17 cellular contexts compared by ENCODE assay signal in genomic region chr1:40140211-40140709, GRCh38. TPM values are rescaled to one million over a fixed set of nuclear protein-coding genes. Genes with fewer than 3 reads are reported as not detected.
DNase-seq lines count a peak whose midpoint lies in the region; ATAC-seq, FAIRE-seq and TF ChIP-seq lines count a peak whose summit lies in the region.
"Had no signal": no experiment of that assay in that cellular context is flagged by ENCODE, and none has a peak within 500 bp of the region (broad histone marks: within the 10 kb centered on the region; RNA-seq: fewer than 3 reads in every experiment).

No MANE protein-coding gene starts in this region.

- no peak overlapping the region for H3K23ac ChIP-seq in neuronal stem cell (ENCODE audit: low read depth, low read length, poor library complexity)

- H2AFZ ChIP-seq in Loucy (ENCODE audit: low read length) (peak overlapping the region; percentile 66), neuronal stem cell (ENCODE audit: low read length) (peak overlapping the region; percentile 26)

- no peak for ATAC-seq in GM21529 (IDR thresholded peaks at IDR 0.05; ENCODE audit: unreplicated experiment)
- ATAC-seq: left cardiac atrium had no signal

- no peak overlapping the region for H3K18ac ChIP-seq in neuronal stem cell (ENCODE audit: low read length)

- H2BK12ac ChIP-seq in neuronal stem cell (ENCODE audit: low read length) = no peak overlapping the region

- no peaks in the 10 kb centered on the region for H3K79me1 ChIP-seq in neuronal stem cell (ENCODE audit: low read depth, low read length)

- no peaks in the 10 kb centered on the region for H3K9me2 ChIP-seq in Loucy (replicated peaks; ENCODE audit: low read depth, low read length)

- no peaks in the 10 kb centered on the region for H3K27me3 ChIP-seq in Loucy (ENCODE audit: insufficient read depth, low read length, poor library complexity, severe bottlenecking)
- peaks cover 1% of the 10 kb centered on the region for H3K27me3 ChIP-seq in brain microvascular endothelial cell (replicated peaks)
- peaks cover 0 to 10% (median 0%) of the 10 kb centered on the region in 3 experiments for H3K27me3 ChIP-seq in neuronal stem cell (ENCODE audit: control insufficient read depth in 3 of 3, insufficient read depth in 3 of 3, low read depth in 1 of 3, low read length in 3 of 3)
- H3K27me3 ChIP-seq: Peyer's patch had no signal

- no peak overlapping the region for H4K8ac ChIP-seq in neuronal stem cell (ENCODE audit: low read depth, low read length)

- no peak overlapping the region for H4K91ac ChIP-seq in neuronal stem cell (ENCODE audit: low read depth, low read length, poor library complexity)

- no peak overlapping the region for H2AK5ac ChIP-seq in neuronal stem cell (ENCODE audit: low read depth, low read length)

- no peak overlapping the region for H3K14ac ChIP-seq in neuronal stem cell (ENCODE audit: low read length)

- H2BK120ac ChIP-seq in neuronal stem cell (ENCODE audit: low read depth, low read length) = no peak overlapping the region

- no peak for FAIRE-seq in D721Med (lab: Jason Lieb, UNC)
- FAIRE-seq: H54 had no signal

- H3K4me2 ChIP-seq in Loucy (ENCODE audit: low read depth, low read length, poor library complexity, severe bottlenecking) (no peak overlapping the region), neuronal stem cell (ENCODE audit: insufficient read depth, low read length, poor library complexity, severe bottlenecking) (no peak overlapping the region)

- DNase-seq in GM12865 (ENCODE audit: low read depth) (peak; percentile 9), brain microvascular endothelial cell (peak; percentile 3), neuronal stem cell (ENCODE audit: low spot score) (no peak), NCI-H774 (lab: John Stamatoyannopoulos, UW) (no peak), D721Med (ENCODE audit: insufficient read length, low spot score) (no peak)
- DNase-seq: activated CD8-positive, alpha-beta memory T cell treated with anti-CD3 and anti-CD28 coated beads for 24 hours; activated naive CD8-positive, alpha-beta T cell treated with anti-CD3 and anti-CD28 coated beads, Interleukin-2, amount 10 ng/mL, durations not matched to agents 7 days and 5 days; dermis blood vessel endothelial cell; KBM-7; left cardiac atrium; Peyer's patch; T-helper 9 cell had no signal

- no peak overlapping the region for H2BK5ac ChIP-seq in neuronal stem cell (ENCODE audit: low read length)

- no CpG with 5 or more reads among the region's 3 CpGs for WGBS in neuronal stem cell (ENCODE audit: extremely low coverage in 2 of 2, insufficient read length in 2 of 2, insufficient replicate concordance in 1 of 2), 2 donors

- H3K27ac ChIP-seq in brain microvascular endothelial cell (no peak overlapping the region), neuronal stem cell (replicated peaks; ENCODE audit: low read length) (no peak overlapping the region)
- H3K27ac ChIP-seq: Peyer's patch, skin epidermis, thoracic aorta had no signal

- TF ChIP-seq CTCF in GM12865 (IDR thresholded peaks at IDR 0.05; ENCODE audit: insufficient read depth, low read depth, low read length, missing control alignments) (no peak), Loucy (conservative IDR thresholded peaks at IDR 0.05; ENCODE audit: low read length) (no peak), brain microvascular endothelial cell (IDR thresholded peaks at IDR 0.05; ENCODE audit: low read depth, low read length, missing control alignments) (no peak), D721Med (IDR thresholded peaks at IDR 0.05; ENCODE audit: insufficient read depth, missing control alignments) (no peak)

- no peak overlapping the region for H2BK15ac ChIP-seq in neuronal stem cell (ENCODE audit: low read length)

- H3K9ac ChIP-seq in Loucy (ENCODE audit: low read depth, low read length, poor library complexity, severe bottlenecking) = no peak overlapping the region
- no peak overlapping the region for H3K9ac ChIP-seq in neuronal stem cell (ENCODE audit: low read depth, low read length, poor library complexity)

- H3K9me3 ChIP-seq in Loucy (ENCODE audit: insufficient read depth, low read depth, low read length) (no peaks in the 10 kb centered on the region), neuronal stem cell (replicated peaks in 1 of 2; ENCODE audit: control insufficient read depth in 2 of 2, insufficient read depth in 1 of 2, low read depth in 1 of 2, low read length in 2 of 2) (no peaks in the 10 kb centered on the region)
- H3K9me3 ChIP-seq: Peyer's patch, thoracic aorta had no signal

- H3K4me3 ChIP-seq in GM12865 (ENCODE audit: low read depth, low read length) (no peak overlapping the region), Loucy (ENCODE audit: low read length, poor library complexity, severe bottlenecking) (no peak overlapping the region), brain microvascular endothelial cell (ENCODE audit: low read depth, low read length) (no peak overlapping the region), neuronal stem cell (ENCODE audit: low read length in 2 of 2) (no peak overlapping the region)
- H3K4me3 ChIP-seq: Peyer's patch, skin epidermis, thoracic aorta had no signal

- H3K36me3 ChIP-seq in Loucy (ENCODE audit: insufficient read depth, low read length) = no peaks in the 10 kb centered on the region
- H3K36me3 ChIP-seq in brain microvascular endothelial cell (replicated peaks) = no peaks in the 10 kb centered on the region
- H3K36me3 ChIP-seq in neuronal stem cell (replicated peaks in 1 of 2; ENCODE audit: control insufficient read depth in 2 of 2, insufficient read depth in 2 of 2, low read length in 2 of 2) = no peaks in the 10 kb centered on the region
- H3K36me3 ChIP-seq: Peyer's patch, thoracic aorta had no signal

- in situ Hi-C loops in brain microvascular endothelial cell (cut with HindIII; ENCODE audit: low pct_ligation_motif_present, low sequenced_read_pairs) = no loop called here

- no peaks in the 10 kb centered on the region for H4K20me1 ChIP-seq in Loucy (ENCODE audit: insufficient read depth, low read length, poor library complexity, severe bottlenecking)

- H3K4ac ChIP-seq in neuronal stem cell (ENCODE audit: low read length) = no peak overlapping the region

- no peaks in the 10 kb centered on the region for H3F3A ChIP-seq in Loucy (ENCODE audit: low read depth)

- H3K79me2 ChIP-seq in Loucy (ENCODE audit: insufficient read depth, low read length) = no peaks in the 10 kb centered on the region

- peaks cover 13% of the 10 kb centered on the region for H3K4me1 ChIP-seq in Loucy (ENCODE audit: insufficient read depth, low read length, poor library complexity, severe bottlenecking)
- no peaks in the 10 kb centered on the region for H3K4me1 ChIP-seq in neuronal stem cell (ENCODE audit: control insufficient read depth in 2 of 2, insufficient read depth in 1 of 2, low read depth in 1 of 2, low read length in 2 of 2)
- H3K4me1 ChIP-seq: Peyer's patch had no signal

RNA-seq across cellular contexts. Expression of gene RLF, which starts 20.9 kb away (rescaled TPM):
- polyA plus RNA-seq in neuronal stem cell (2013, experiment 1 of 2) = 10.9 TPM
- 11.2 TPM for polyA plus RNA-seq in neuronal stem cell (2013, experiment 2 of 2)

RNA-seq across cellular contexts. Expression of gene PPT1, which starts 43.2 kb away (rescaled TPM):
- 111 TPM for polyA plus RNA-seq in neuronal stem cell (2013, experiment 1 of 2)
- 109 TPM for polyA plus RNA-seq in neuronal stem cell (2013, experiment 2 of 2)

Comparison
In these comparisons a context has a peak if more than half of its experiments do, and no peak if none do; other contexts are left out.
1. DNase-seq: peak in GM12865 (single experiment) and brain microvascular endothelial cell (single experiment); none in neuronal stem cell (single experiment), NCI-H774 (single experiment) and D721Med (single experiment).